ENCODE assay signal across 1 cellular context in the genomic region with DNA sequence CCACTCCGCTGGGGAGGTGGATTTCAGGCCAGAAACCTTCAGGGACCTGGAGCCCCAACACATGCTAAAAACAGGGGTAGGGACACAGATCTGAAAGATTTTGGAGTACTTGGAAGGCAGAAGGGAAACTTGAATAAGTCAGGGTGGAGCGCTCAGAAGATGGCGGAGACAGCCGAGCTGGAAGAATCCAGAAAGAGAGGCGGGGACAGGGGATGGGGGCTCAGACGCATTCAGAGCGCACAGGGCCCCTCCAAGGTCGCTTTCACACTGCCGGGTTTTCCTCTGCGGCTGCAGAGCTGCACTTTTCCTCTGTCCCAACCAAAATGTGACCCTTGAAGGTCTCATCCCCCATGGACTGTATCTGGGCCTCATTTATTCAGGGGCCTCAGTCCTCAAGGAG.
TF ChIP-seq lines count a peak whose summit lies in the region.

No MANE protein-coding gene starts in this region.

TF ChIP-seq in endothelial cell of umbilical vein, 7 proteins besides CTCF, POLR2A, EP300 and RAD21:
- no peak for TF ChIP-seq MYC (IDR thresholded peaks at IDR 0.05; ENCODE audit: low read depth, low read length)
TF ChIP-seq in endothelial cell of umbilical vein: peak in this region for 0.
